ENCODE assay signal across 9 cellular contexts in genomic region chr1:231522038-231522437, GRCh38.
"Had no signal": no experiment of that assay in that cellular context is flagged by ENCODE, and none has a peak within 500 bp of the region (broad histone marks: within the 10 kb centered on the region; RNA-seq: fewer than 3 reads in every experiment).

No MANE protein-coding gene starts in this region.

- ATAC-seq: GM23338 had no signal

- H3K4me3 ChIP-seq: GM23338 had no signal

- H3K9ac ChIP-seq: KMS-11 had no signal

- H3K27ac ChIP-seq: KMS-11 had no signal

- FAIRE-seq: H1, H54, HTR-8/SVneo had no signal

- DNase-seq: H9, HCEC 1CT, IMR-90, KBM-7 had no signal

- H2AFZ ChIP-seq: GM23338 had no signal

- H3K4me2 ChIP-seq: GM23338, KMS-11 had no signal
